13 cellular contexts compared by ENCODE assay signal in genomic region chr5:139108056-139108811, GRCh38.
DNase-seq lines count a peak whose midpoint lies in the region; ATAC-seq and TF ChIP-seq lines count a peak whose summit lies in the region.
"Had no signal": no experiment of that assay in that cellular context is flagged by ENCODE, and none has a peak within 500 bp of the region (broad histone marks: within the 10 kb centered on the region; RNA-seq: fewer than 3 reads in every experiment).

No MANE protein-coding gene starts in this region.

- ATAC-seq in CD4-positive, alpha-beta T cell (ENCODE audit: poor library complexity), result no peak
- ATAC-seq: mucosa of descending colon; stimulated activated naive B cell treated with anti-CD40 and anti-IgM and Interleukin-4, amounts not matched to agents 10 μg/mL and 1 μg/mL and 100 μg/mL, for 72 hours had no signal

- no peak for TF ChIP-seq CTCF in AG04449 (IDR thresholded peaks at IDR 0.05; ENCODE audit: insufficient read depth, low read length, missing control alignments)
- TF ChIP-seq CTCF in CD4-positive, alpha-beta T cell (IDR thresholded peaks at IDR 0.05), result no peak

- no peak overlapping the region for H3K27ac Mint-ChIP-seq in CD4-positive, alpha-beta T cell
- no peak overlapping the region for H3K27ac Mint-ChIP-seq in activated CD4-positive, alpha-beta memory T cell treated with anti-CD3 and anti-CD28 coated beads, Interleukin-2, amount 10 ng/mL, durations not matched to agents 7 days and 5 days
- H3K27ac Mint-ChIP-seq: stimulated activated naive B cell treated with anti-CD40 and anti-IgM and Interleukin-4, amounts not matched to agents 10 μg/mL and 1 μg/mL and 100 μg/mL, for 72 hours had no signal

- H3K4me1 Mint-ChIP-seq in CD4-positive, alpha-beta T cell (ENCODE audit: low read depth), result no peaks in the 10 kb centered on the region
- H3K4me1 Mint-ChIP-seq in activated CD4-positive, alpha-beta memory T cell treated with anti-CD3 and anti-CD28 coated beads, Interleukin-2, amount 10 ng/mL, durations not matched to agents 7 days and 5 days, result no peaks in the 10 kb centered on the region

- intact Hi-C loops in CD4-positive, alpha-beta T cell (cut with DNase I, micrococcal nuclease), result no loop called here

- CTCF ChIA-PET in AG04449 (lab: Yijun Ruan, JAX), result no interaction called here
- CTCF ChIA-PET in CD4-positive, alpha-beta T cell (lab: Charles Lee), result no interaction called here
- CTCF ChIA-PET in activated CD4-positive, alpha-beta memory T cell treated with anti-CD3 and anti-CD28 coated beads, Interleukin-2, amount 10 ng/mL, durations not matched to agents 7 days and 5 days (lab: Charles Lee), result no interaction called here

- no peak overlapping the region for H3K4me3 Mint-ChIP-seq in CD4-positive, alpha-beta T cell
- H3K4me3 Mint-ChIP-seq in activated CD4-positive, alpha-beta memory T cell treated with anti-CD3 and anti-CD28 coated beads, Interleukin-2, amount 10 ng/mL, durations not matched to agents 7 days and 5 days, result no peak overlapping the region
- H3K4me3 Mint-ChIP-seq: stimulated activated naive B cell treated with anti-CD40 and anti-IgM and Interleukin-4, amounts not matched to agents 10 μg/mL and 1 μg/mL and 100 μg/mL, for 72 hours had no signal

- peaks cover under 1% of the 10 kb centered on the region for H3K9me3 Mint-ChIP-seq in CD4-positive, alpha-beta T cell
- H3K9me3 Mint-ChIP-seq in activated CD4-positive, alpha-beta memory T cell treated with anti-CD3 and anti-CD28 coated beads, Interleukin-2, amount 10 ng/mL, durations not matched to agents 7 days and 5 days, result no peaks in the 10 kb centered on the region

- POLR2A ChIA-PET in AG04449 (lab: Yijun Ruan, JAX), result no interaction called here
- POLR2A ChIA-PET in CD4-positive, alpha-beta T cell (lab: Charles Lee), result no interaction called here
- POLR2A ChIA-PET in activated CD4-positive, alpha-beta memory T cell treated with anti-CD3 and anti-CD28 coated beads, Interleukin-2, amount 10 ng/mL, durations not matched to agents 7 days and 5 days (lab: Charles Lee), result no interaction called here

- no peak overlapping the region for H3K27ac ChIP-seq in CD4-positive, alpha-beta T cell (ENCODE audit: low read depth, low read length)

- no peaks in the 10 kb centered on the region for H3K27me3 ChIP-seq in CD4-positive, alpha-beta T cell (ENCODE audit: control insufficient read depth, insufficient read depth, low read length)
- H3K27me3 ChIP-seq: heart right ventricle had no signal

- H3K4me3 ChIP-seq in AG04449 (ENCODE audit: low read depth, low read length), result no peak overlapping the region
- H3K4me3 ChIP-seq: heart right ventricle, mucosa of descending colon had no signal

- DNase-seq in AG04449 (ENCODE audit: low read depth, low spot score) (peak; percentile 33), NCI-H1105 (lab: John Stamatoyannopoulos, UW) (peak; percentile 38), astrocyte of the hippocampus (ENCODE audit: low read depth, low spot score) (peak; percentile 80), kidney glomerular epithelial cell (lab: John Stamatoyannopoulos, UW) (peak; percentile 27), activated gamma-delta T cell treated with Interleukin-2 at 50 U/mL for 16 hours (no peak)
- DNase-seq in CD4-positive, alpha-beta T cell, result no peak
- DNase-seq in stimulated activated CD8-positive, alpha-beta memory T cell treated with anti-CD3 and anti-CD28 coated beads, Interleukin-4, amount 100 ng/mL, for 48 hours, result no peak
- DNase-seq in activated CD4-positive, alpha-beta memory T cell treated with anti-CD3 and anti-CD28 coated beads, Interleukin-2, amount 10 ng/mL, durations not matched to agents 7 days and 5 days, result no peak
- DNase-seq: cerebellar nuclear complex; heart right ventricle; stimulated activated naive B cell treated with anti-CD40 and anti-IgM and Interleukin-4, amounts not matched to agents 10 μg/mL and 1 μg/mL and 100 μg/mL, for 72 hours; T-helper 1 cell had no signal

- no peaks in the 10 kb centered on the region for H3K9me3 ChIP-seq in CD4-positive, alpha-beta T cell (ENCODE audit: control insufficient read depth, low read length)
- H3K9me3 ChIP-seq: heart right ventricle, mucosa of descending colon had no signal

- H3K36me3 Mint-ChIP-seq in CD4-positive, alpha-beta T cell (ENCODE audit: low read depth), result peaks cover 1% of the 10 kb centered on the region
- peaks cover under 1% of the 10 kb centered on the region for H3K36me3 Mint-ChIP-seq in activated CD4-positive, alpha-beta memory T cell treated with anti-CD3 and anti-CD28 coated beads, Interleukin-2, amount 10 ng/mL, durations not matched to agents 7 days and 5 days (ENCODE audit: low read depth)

- H3K27me3 Mint-ChIP-seq in CD4-positive, alpha-beta T cell, result peaks cover 4% of the 10 kb centered on the region
- no peaks in the 10 kb centered on the region for H3K27me3 Mint-ChIP-seq in activated CD4-positive, alpha-beta memory T cell treated with anti-CD3 and anti-CD28 coated beads, Interleukin-2, amount 10 ng/mL, durations not matched to agents 7 days and 5 days
- H3K27me3 Mint-ChIP-seq: stimulated activated naive B cell treated with anti-CD40 and anti-IgM and Interleukin-4, amounts not matched to agents 10 μg/mL and 1 μg/mL and 100 μg/mL, for 72 hours had no signal

Comparison
In these comparisons a context has a peak if more than half of its experiments do, and no peak if none do; other contexts are left out.
1. DNase-seq: peak in AG04449 (single experiment), NCI-H1105 (single experiment), astrocyte of the hippocampus (single experiment) and kidney glomerular epithelial cell (single experiment); none in CD4-positive, alpha-beta T cell (0 of 10), stimulated activated CD8-positive, alpha-beta memory T cell treated with anti-CD3 and anti-CD28 coated beads, Interleukin-4, amount 100 ng/mL, for 48 hours (single experiment), activated gamma-delta T cell treated with Interleukin-2 at 50 U/mL for 16 hours (single experiment) and activated CD4-positive, alpha-beta memory T cell treated with anti-CD3 and anti-CD28 coated beads, Interleukin-2, amount 10 ng/mL, durations not matched to agents 7 days and 5 days (single experiment).